Comparison of ENCODE assay signal across 11 cellular contexts in genomic region chr3:42497009-42497731, GRCh38. TPM values are rescaled to one million over a fixed set of nuclear protein-coding genes. Genes with fewer than 3 reads are reported as not detected.
DNase-seq lines count a peak whose midpoint lies in the region; ATAC-seq, FAIRE-seq and TF ChIP-seq lines count a peak whose summit lies in the region.
"Had no signal": no experiment of that assay in that cellular context is flagged by ENCODE, and none has a peak within 500 bp of the region (broad histone marks: within the 10 kb centered on the region; RNA-seq: fewer than 3 reads in every experiment).

No MANE protein-coding gene starts in this region.

- peak overlapping the region; percentile 99 for H4K91ac ChIP-seq in H1 (replicated peaks; ENCODE audit: insufficient read length, low read length)

- POLR2A ChIA-PET in PC-3 (lab: Charles Lee; ENCODE audit: unreplicated experiment) (no interaction called here), H1 (lab: Charles Lee; ENCODE audit: partially characterized antibody) (interaction anchor here (1.5 to 1.7 kb wide), 3 partner anchors 34 to 57 kb away, joined by 4 to 8 read pairs (median 4); no protein-coding TSS in a partner anchor)

- peak overlapping the region; percentile 63; the same call in 1 of the 2 replicates for H4K8ac ChIP-seq in H1 (ENCODE audit: extremely low read depth, insufficient read depth, low read length)

- WGBS in H1 (ENCODE audit: extremely low coverage in 1 of 2, insufficient coverage in 1 of 2, insufficient read length in 1 of 2, insufficient replicate concordance in 2 of 2, low coverage in 1 of 2, low lambda C conversion rate in 2 of 2, missing lambda C conversion rate in 1 of 2), 2 experiments: 67% methylated on average over 13 of the region's 13 CpGs; no CpG with 5 or more reads in 1 of the 2 experiments

- no peaks in the 10 kb centered on the region for H3K79me1 ChIP-seq in H1 (ENCODE audit: low read depth, low read length)

- H3K36me3 ChIP-seq in PC-3 (ENCODE audit: low read depth, low read length) (no peaks in the 10 kb centered on the region), H1 (ENCODE audit: control insufficient read depth in 2 of 4, insufficient read depth in 4 of 4, low read length in 3 of 4) (no peaks in the 10 kb centered on the region)

- H3K4ac ChIP-seq in H1 (replicated peaks; ENCODE audit: insufficient read length, low read depth, low read length): peak overlapping the region; percentile 63

- ATAC-seq in PC-3 (peak; percentile 32), HG03196 (IDR thresholded peaks at IDR 0.05; ENCODE audit: unreplicated experiment) (no peak), HG03432 (IDR thresholded peaks at IDR 0.05; ENCODE audit: unreplicated experiment) (no peak)

- H2AK5ac ChIP-seq in H1 (ENCODE audit: low read depth, low read length): peak overlapping the region; percentile 20; the same call in 1 of the 2 replicates

- TF ChIP-seq CTCF in PC-3 (conservative IDR thresholded peaks at IDR 0.05; ENCODE audit: low read depth, low read length): no peak
- TF ChIP-seq CTCF in H1 (IDR thresholded peaks at IDR 0.05; ENCODE audit: control extremely low read depth in 1 of 3, insufficient read depth in 1 of 3, low read depth in 1 of 3, low read length in 3 of 3): no peak
- no peak for TF ChIP-seq CTCF in progenitor cell of endocrine pancreas (IDR thresholded peaks at IDR 0.05; ENCODE audit: unreplicated experiment)

- no peaks in the 10 kb centered on the region for H3F3A ChIP-seq in PC-3 (ENCODE audit: low read length, unreplicated experiment)

- CTCF ChIA-PET in PC-3 (lab: Charles Lee): no interaction called here
- CTCF ChIA-PET in H1 (lab: Charles Lee; ENCODE audit: partially characterized antibody): interaction anchor here (0.7 to 3.4 kb wide), 6 partner anchors 11 to 54 kb away, joined by 3 to 15 read pairs (median 4); no protein-coding TSS in a partner anchor

- H3K4me1 ChIP-seq in PC-3 (ENCODE audit: insufficient read depth, low read length) (peaks cover 11% of the 10 kb centered on the region; the same call in 1 of the 2 replicates), H1 (replicated peaks in 1 of 4; ENCODE audit: control insufficient read depth in 3 of 4, insufficient read depth in 4 of 4, low read length in 3 of 4) (peaks cover 0 to 4% (median 3%) of the 10 kb centered on the region in 4 experiments; a peak in 6 of 7 replicates)

- H3K4me1 Mint-ChIP-seq in progenitor cell of endocrine pancreas (ENCODE audit: low read depth): peaks cover 6% of the 10 kb centered on the region
- H3K4me1 Mint-ChIP-seq in activated T-helper 2 cell treated with anti-CD3 and anti-CD28 coated beads, Interferon-gamma antibody, Interleukin-2, Interleukin-4, amounts not matched to agents 10 μg/mL and 5 μg/mL and 100 μg/mL, durations not matched to agents 14 hours and 24 hours and 36 hours (ENCODE audit: low read depth): peaks cover 8% of the 10 kb centered on the region

- H3K79me2 ChIP-seq in PC-3 (ENCODE audit: low read length): no peaks in the 10 kb centered on the region
- H3K79me2 ChIP-seq in H1 (ENCODE audit: control insufficient read depth in 1 of 2, insufficient read depth in 2 of 2, low read length in 2 of 2): no peaks in the 10 kb centered on the region

- H3K9me3 ChIP-seq in PC-3 (ENCODE audit: low read length): no peaks in the 10 kb centered on the region
- H3K9me3 ChIP-seq in H1 (ENCODE audit: insufficient read depth in 2 of 2, low read depth in 1 of 2, low read length in 1 of 2): no peaks in the 10 kb centered on the region

- no peak overlapping the region for H3K23ac ChIP-seq in H1 (ENCODE audit: insufficient read length)

- H3K9ac ChIP-seq in PC-3 (ENCODE audit: low read length) (no peak overlapping the region), H1 (replicated peaks in 1 of 4; ENCODE audit: extremely low read depth in 1 of 4, low read depth in 3 of 4, low read length in 3 of 4) (peak overlapping the region in 1 of 4 experiments; percentile 52; a peak in 1 of 7 replicates)

- H3K18ac ChIP-seq in H1 (ENCODE audit: extremely low read depth, low read length): peak overlapping the region; percentile 20

- peak in 1 of 2 experiments; percentile 3; a peak in 1 of 4 replicates for TF ChIP-seq RAD21 in H1 (IDR thresholded peaks at IDR 0.05 in 1 of 2, conservative IDR thresholded peaks at IDR 0.05 in 1 of 2; ENCODE audit: low read depth in 2 of 2, low read length in 2 of 2)

- peak overlapping the region; percentile 45; the same call in 1 of the 2 replicates for H2BK5ac ChIP-seq in H1 (ENCODE audit: low read depth, low read length)

- H3K4me2 ChIP-seq in PC-3 (ENCODE audit: low read length): peak overlapping the region; percentile 41
- H3K4me2 ChIP-seq in H1 (ENCODE audit: insufficient read depth in 1 of 2, low read depth in 2 of 2, low read length in 2 of 2): peak overlapping the region; percentile 56 to 60

- intact Hi-C loops in PC-3 (cut with micrococcal nuclease): no loop called here
- intact Hi-C loops in activated T-helper 2 cell treated with anti-CD3 and anti-CD28 coated beads, Interferon-gamma antibody, Interleukin-2, Interleukin-4, amounts not matched to agents 10 μg/mL and 5 μg/mL and 100 μg/mL, durations not matched to agents 14 hours and 24 hours and 36 hours (cut with micrococcal nuclease): no loop called here

- no TSS peak for BruUV-seq in PC-3 (replicated peaks; lab: Mats Ljungman, UMichigan)

- H3K14ac ChIP-seq in H1 (ENCODE audit: insufficient read length): no peak overlapping the region

- no peak overlapping the region for H3K56ac ChIP-seq in H1 (replicated peaks; ENCODE audit: insufficient read length, low read depth, low read length)

- peak overlapping the region; percentile 84 for H2BK12ac ChIP-seq in H1 (ENCODE audit: low read depth, low read length)

- H3K27ac ChIP-seq in PC-3 (ENCODE audit: low read length): no peak overlapping the region
- H3K27ac ChIP-seq in H1 (ENCODE audit: low read depth, low read length): no peak overlapping the region

- no peak overlapping the region for H2BK120ac ChIP-seq in H1 (replicated peaks; ENCODE audit: low read depth, low read length)

- TF ChIP-seq EP300 in H1 (IDR thresholded peaks at IDR 0.05; ENCODE audit: borderline replicate concordance in 1 of 2, low read depth in 2 of 2, low read length in 2 of 2): no peak

- H4K5ac ChIP-seq in H1 (ENCODE audit: insufficient read length, low read depth, low read length): peak overlapping the region; percentile 28

- TF ChIP-seq POLR2A in H1 (IDR thresholded peaks at IDR 0.05; ENCODE audit: control extremely low read depth in 1 of 2, low read depth in 2 of 2, low read length in 2 of 2): no peak

- DNase-seq in GM03348 (ENCODE audit: low spot score) (peak; percentile 62), PC-3 (peak; percentile 44), H1 (ENCODE audit: low read depth in 1 of 2, low spot score in 2 of 2) (peak; percentile 61 to 78), progenitor cell of endocrine pancreas (ENCODE audit: low spot score, unreplicated experiment) (peak; percentile 7), SK-N-DZ (ENCODE audit: low spot score) (no peak)
- no peak for DNase-seq in activated T-helper 2 cell treated with anti-CD3 and anti-CD28 coated beads, Interferon-gamma antibody, Interleukin-2, Interleukin-4, amounts not matched to agents 10 μg/mL and 5 μg/mL and 100 μg/mL, durations not matched to agents 14 hours and 24 hours and 36 hours (ENCODE audit: low spot score)
- DNase-seq: central memory CD4-positive, alpha-beta T cell; GOT3; stimulated activated CD4-positive, alpha-beta T cell treated with anti-CD3 and anti-CD28 coated beads, Interleukin-2, amount 100 ng/mL, for 48 hours had no signal

- no peak overlapping the region for H3K4me3 Mint-ChIP-seq in progenitor cell of endocrine pancreas (ENCODE audit: low read depth)
- H3K4me3 Mint-ChIP-seq in activated T-helper 2 cell treated with anti-CD3 and anti-CD28 coated beads, Interferon-gamma antibody, Interleukin-2, Interleukin-4, amounts not matched to agents 10 μg/mL and 5 μg/mL and 100 μg/mL, durations not matched to agents 14 hours and 24 hours and 36 hours (ENCODE audit: low read depth): no peak overlapping the region

- peak overlapping the region; percentile 24 for H2BK20ac ChIP-seq in H1 (ENCODE audit: low read length)

- H2AFZ ChIP-seq in PC-3 (ENCODE audit: low read length) (no peak overlapping the region), H1 (ENCODE audit: low read length) (0 out of 2 replicates have a peak overlapping the region, but pooled peaks have one; percentile 35)

- peak overlapping the region; percentile 34; the same call in 1 of the 2 replicates for H2BK15ac ChIP-seq in H1 (ENCODE audit: low read length)

- no peaks in the 10 kb centered on the region for H4K20me1 ChIP-seq in PC-3 (ENCODE audit: low read length)
- H4K20me1 ChIP-seq in H1 (replicated peaks in 1 of 2; ENCODE audit: control insufficient read depth in 1 of 2, insufficient read depth in 2 of 2, low read length in 2 of 2): no peaks in the 10 kb centered on the region

- peaks cover 58% of the 10 kb centered on the region for H3K27me3 Mint-ChIP-seq in progenitor cell of endocrine pancreas
- peaks cover 36% of the 10 kb centered on the region for H3K27me3 Mint-ChIP-seq in activated T-helper 2 cell treated with anti-CD3 and anti-CD28 coated beads, Interferon-gamma antibody, Interleukin-2, Interleukin-4, amounts not matched to agents 10 μg/mL and 5 μg/mL and 100 μg/mL, durations not matched to agents 14 hours and 24 hours and 36 hours (ENCODE audit: low read depth)

- H3K4me3 ChIP-seq in PC-3 (ENCODE audit: low read length) (no peak overlapping the region), H1 (ENCODE audit: extremely low read depth in 1 of 4, insufficient read depth in 2 of 4, low read depth in 3 of 4, low read length in 4 of 4) (peak overlapping the region in 1 of 4 experiments; percentile 23; a peak in 1 of 8 replicates)

- H3K9me3 Mint-ChIP-seq in progenitor cell of endocrine pancreas (ENCODE audit: low read depth): no peaks in the 10 kb centered on the region
- no peaks in the 10 kb centered on the region for H3K9me3 Mint-ChIP-seq in activated T-helper 2 cell treated with anti-CD3 and anti-CD28 coated beads, Interferon-gamma antibody, Interleukin-2, Interleukin-4, amounts not matched to agents 10 μg/mL and 5 μg/mL and 100 μg/mL, durations not matched to agents 14 hours and 24 hours and 36 hours

- H3K27me3 ChIP-seq in PC-3 (ENCODE audit: low read length) (no peaks in the 10 kb centered on the region), H1 (replicated peaks in 1 of 4; ENCODE audit: control insufficient read depth in 3 of 4, extremely low read depth in 1 of 4, insufficient read depth in 3 of 4, low read length in 3 of 4) (peaks cover 0 to 41% (median 27%) of the 10 kb centered on the region in 4 experiments; a peak in 6 of 7 replicates)

- H3K27ac Mint-ChIP-seq in progenitor cell of endocrine pancreas: no peak overlapping the region
- H3K27ac Mint-ChIP-seq in activated T-helper 2 cell treated with anti-CD3 and anti-CD28 coated beads, Interferon-gamma antibody, Interleukin-2, Interleukin-4, amounts not matched to agents 10 μg/mL and 5 μg/mL and 100 μg/mL, durations not matched to agents 14 hours and 24 hours and 36 hours: no peak overlapping the region

- FAIRE-seq in H1 (lab: Jason Lieb, UNC): peak; percentile 93

- no peaks in the 10 kb centered on the region for H3K36me3 Mint-ChIP-seq in progenitor cell of endocrine pancreas (ENCODE audit: insufficient read depth)
- no peaks in the 10 kb centered on the region for H3K36me3 Mint-ChIP-seq in activated T-helper 2 cell treated with anti-CD3 and anti-CD28 coated beads, Interferon-gamma antibody, Interleukin-2, Interleukin-4, amounts not matched to agents 10 μg/mL and 5 μg/mL and 100 μg/mL, durations not matched to agents 14 hours and 24 hours and 36 hours (ENCODE audit: low read depth)

- H3K23me2 ChIP-seq in H1 (ENCODE audit: low read depth, low read length): peaks cover 12% of the 10 kb centered on the region; the same call in 1 of the 2 replicates

- H3K9me2 ChIP-seq in PC-3 (replicated peaks; ENCODE audit: low read length): no peaks in the 10 kb centered on the region

RNA-seq across cellular contexts. Expression of gene VIPR1, which starts 5.3 kb away (rescaled TPM):
- 3.7 and 7.0 TPM in 2 replicates for total RNA-seq in PC-3 (2014; rRNA removed)
- total RNA-seq in H1 (2021; fragmentation: NEBNext Ultra II Directional; extraction: Animal tissue kit (Norgen Biotek cat#: 25700)): 10.1 and 11.3 TPM in 2 replicates
- 7.8 and 11.1 TPM in 2 replicates for polyA plus RNA-seq in H1 (2011; rRNA removed)
- polyA plus RNA-seq in H1 (2011; cell fraction: cytosol; rRNA removed): 8.5 TPM
- 44.7 TPM for polyA plus RNA-seq in H1 (2011; cell fraction: nucleus; rRNA removed)
- 8.8 to 11.3 TPM (median 9.7 TPM) in 4 replicates for polyA plus RNA-seq in H1 (2012, experiment 1 of 2)
- polyA plus RNA-seq in H1 (2012, experiment 2 of 2): 7.9 TPM
- polyA plus RNA-seq in H1 (2013, experiment 1 of 2): 6.8 TPM
- 6.5 TPM for polyA plus RNA-seq in H1 (2013, experiment 2 of 2)
- polyA minus RNA-seq in H1 (2011; rRNA and poly(A)+ RNA removed): 9.8 and 15.7 TPM in 2 replicates
- 21.9 TPM for polyA minus RNA-seq in H1 (2011; cell fraction: cytosol; rRNA and poly(A)+ RNA removed)
- 21.9 TPM for polyA minus RNA-seq in H1 (2011; cell fraction: nucleus; rRNA and poly(A)+ RNA removed)
- 5.8 and 6.8 TPM in 2 replicates for total RNA-seq in progenitor cell of endocrine pancreas
- 0.15 TPM in 1 of 2 replicates, not detected in the other for polyA plus RNA-seq in SK-N-DZ (2014; cell fraction: cytosol; rRNA removed)
- 0.19 and 1.4 TPM in 2 replicates for polyA plus RNA-seq in SK-N-DZ (2014; cell fraction: nucleus; rRNA removed)
- 0.51 and 0.52 TPM in 2 replicates for total RNA-seq in activated T-helper 2 cell treated with anti-CD3 and anti-CD28 coated beads, Interferon-gamma antibody, Interleukin-2, Interleukin-4, amounts not matched to agents 10 μg/mL and 5 μg/mL and 100 μg/mL, durations not matched to agents 14 hours and 24 hours and 36 hours

Comparison
In these comparisons a context has a peak if more than half of its experiments do, and no peak if none do; other contexts are left out.
1. DNase-seq: peak in GM03348 (single experiment), PC-3 (single experiment), H1 (2 of 2) and progenitor cell of endocrine pancreas (single experiment); none in SK-N-DZ (single experiment) and activated T-helper 2 cell treated with anti-CD3 and anti-CD28 coated beads, Interferon-gamma antibody, Interleukin-2, Interleukin-4, amounts not matched to agents 10 μg/mL and 5 μg/mL and 100 μg/mL, durations not matched to agents 14 hours and 24 hours and 36 hours (single experiment).